ENCODE assay signal across 16 cellular contexts in genomic region chr17:17173921-17174320, GRCh38. TPM values are rescaled to one million over a fixed set of nuclear protein-coding genes. Genes with fewer than 3 reads are reported as not detected.
DNase-seq lines count a peak whose midpoint lies in the region; ATAC-seq and TF ChIP-seq lines count a peak whose summit lies in the region.
"Had no signal": no experiment of that assay in that cellular context is flagged by ENCODE, and none has a peak within 500 bp of the region (broad histone marks: within the 10 kb centered on the region; RNA-seq: fewer than 3 reads in every experiment).

No MANE protein-coding gene starts in this region.

- no peaks in the 10 kb centered on the region for H3K9me3 ChIP-seq in CD4-positive, alpha-beta T cell (ENCODE audit: control insufficient read depth, low read length)
- no peaks in the 10 kb centered on the region for H3K9me3 ChIP-seq in T-helper 17 cell (ENCODE audit: control insufficient read depth, low read length, poor library complexity, severe bottlenecking)
- H3K9me3 ChIP-seq: HAP-1 had no signal

- POLR2A ChIA-PET in CD4-positive, alpha-beta T cell (lab: Charles Lee), result interaction anchor here (0.9 to 2.9 kb wide), 2 partner anchors 12 to 18 kb away, joined by 3 to 10 read pairs; no protein-coding TSS in a partner anchor

- H3K27ac ChIP-seq in CD4-positive, alpha-beta T cell (ENCODE audit: low read depth, low read length), result no peak overlapping the region

- no peak for DNase-seq in activated naive CD4-positive, alpha-beta T cell treated with anti-CD3 and anti-CD28 coated beads, Interleukin-2, amount 10 ng/mL, durations not matched to agents 7 days and 5 days
- no peak for DNase-seq in activated naive CD4-positive, alpha-beta T cell treated with anti-CD3 and anti-CD28 coated beads for 36 hours
- no peak for DNase-seq in CD4-positive, alpha-beta T cell
- no peak for DNase-seq in T-helper 17 cell
- no peak for DNase-seq in stimulated activated effector memory CD8-positive, alpha-beta T cell treated with anti-CD3 and anti-CD28 coated beads, Interleukin-12 subunit alpha, Interleukin-12 subunit beta, amount 100 ng/mL, for 72 hours (ENCODE audit: low spot score in 2 of 2)
- DNase-seq: C1 segment of cervical spinal cord; DMS79 treated with DMSO at 0.1 percent for 48 hours; Karpas-422; MM.1S; NCI-H1105; NCI-H1694 treated with DMSO at 0.1 percent for 48 hours; NCI-H69; NK-92 treated with Interleukin-12 subunit alpha and Interleukin-12 subunit beta, amount 100 ng/mL, for 24 hours had no signal

- no peak for ATAC-seq in CD4-positive, alpha-beta T cell (ENCODE audit: poor library complexity)
- no peak for ATAC-seq in T-helper 17 cell
- no peak for ATAC-seq in stimulated activated effector memory CD8-positive, alpha-beta T cell treated with anti-CD3 and anti-CD28 coated beads, Interleukin-12 subunit alpha, Interleukin-12 subunit beta, amount 100 ng/mL, for 72 hours
- ATAC-seq in GM21528 (IDR thresholded peaks at IDR 0.05; ENCODE audit: low FRiP score, unreplicated experiment), result no peak
- no peak for ATAC-seq in GM18517 (IDR thresholded peaks at IDR 0.05; ENCODE audit: unreplicated experiment)

- H3K4me3 Mint-ChIP-seq in activated naive CD4-positive, alpha-beta T cell treated with anti-CD3 and anti-CD28 coated beads, Interleukin-2, amount 10 ng/mL, durations not matched to agents 7 days and 5 days, result no peak overlapping the region
- no peak overlapping the region for H3K4me3 Mint-ChIP-seq in activated naive CD4-positive, alpha-beta T cell treated with anti-CD3 and anti-CD28 coated beads for 36 hours
- no peak overlapping the region for H3K4me3 Mint-ChIP-seq in CD4-positive, alpha-beta T cell
- peak overlapping the region; percentile 15 for H3K4me3 Mint-ChIP-seq in T-helper 17 cell
- H3K4me3 Mint-ChIP-seq in stimulated activated effector memory CD8-positive, alpha-beta T cell treated with anti-CD3 and anti-CD28 coated beads, Interleukin-12 subunit alpha, Interleukin-12 subunit beta, amount 100 ng/mL, for 72 hours, result no peak overlapping the region

- H3K36me3 Mint-ChIP-seq in activated naive CD4-positive, alpha-beta T cell treated with anti-CD3 and anti-CD28 coated beads, Interleukin-2, amount 10 ng/mL, durations not matched to agents 7 days and 5 days, result peaks cover 63% of the 10 kb centered on the region
- H3K36me3 Mint-ChIP-seq in activated naive CD4-positive, alpha-beta T cell treated with anti-CD3 and anti-CD28 coated beads for 36 hours (ENCODE audit: low read depth), result peaks cover 23% of the 10 kb centered on the region
- peaks cover 75% of the 10 kb centered on the region for H3K36me3 Mint-ChIP-seq in CD4-positive, alpha-beta T cell (ENCODE audit: low read depth)
- peaks cover 5% of the 10 kb centered on the region for H3K36me3 Mint-ChIP-seq in T-helper 17 cell (ENCODE audit: low read depth)
- peaks cover 85% of the 10 kb centered on the region for H3K36me3 Mint-ChIP-seq in stimulated activated effector memory CD8-positive, alpha-beta T cell treated with anti-CD3 and anti-CD28 coated beads, Interleukin-12 subunit alpha, Interleukin-12 subunit beta, amount 100 ng/mL, for 72 hours

- peaks cover 81% of the 10 kb centered on the region for H3K4me1 Mint-ChIP-seq in activated naive CD4-positive, alpha-beta T cell treated with anti-CD3 and anti-CD28 coated beads, Interleukin-2, amount 10 ng/mL, durations not matched to agents 7 days and 5 days
- H3K4me1 Mint-ChIP-seq in activated naive CD4-positive, alpha-beta T cell treated with anti-CD3 and anti-CD28 coated beads for 36 hours (ENCODE audit: low read depth), result peaks cover 64% of the 10 kb centered on the region
- peaks cover 71% of the 10 kb centered on the region for H3K4me1 Mint-ChIP-seq in CD4-positive, alpha-beta T cell (ENCODE audit: low read depth)
- H3K4me1 Mint-ChIP-seq in T-helper 17 cell, result peaks cover 62% of the 10 kb centered on the region
- H3K4me1 Mint-ChIP-seq in stimulated activated effector memory CD8-positive, alpha-beta T cell treated with anti-CD3 and anti-CD28 coated beads, Interleukin-12 subunit alpha, Interleukin-12 subunit beta, amount 100 ng/mL, for 72 hours, result peaks cover 71% of the 10 kb centered on the region

- CTCF ChIA-PET in activated naive CD4-positive, alpha-beta T cell treated with anti-CD3 and anti-CD28 coated beads, Interleukin-2, amount 10 ng/mL, durations not matched to agents 7 days and 5 days (lab: Charles Lee), result interaction anchor here (1.2 kb wide), 1 partner anchor 10 kb away, joined by 3 read pairs; no protein-coding TSS in a partner anchor
- CTCF ChIA-PET in activated naive CD4-positive, alpha-beta T cell treated with anti-CD3 and anti-CD28 coated beads for 36 hours (lab: Charles Lee), result interaction anchor here (0.7 to 0.8 kb wide), 3 partner anchors 19 to 614 kb away, joined by 3 to 4 read pairs (median 4); no protein-coding TSS in a partner anchor
- CTCF ChIA-PET in CD4-positive, alpha-beta T cell (lab: Charles Lee), result no interaction called here

- intact Hi-C loops in activated naive CD4-positive, alpha-beta T cell treated with anti-CD3 and anti-CD28 coated beads for 36 hours (cut with micrococcal nuclease), result loop anchor here (10.0 kb wide), 1 partner anchor 681 kb away; no protein-coding TSS in a partner anchor
- intact Hi-C loops in CD4-positive, alpha-beta T cell (cut with DNase I, micrococcal nuclease), result no loop called here

- no peaks in the 10 kb centered on the region for H3K27me3 Mint-ChIP-seq in activated naive CD4-positive, alpha-beta T cell treated with anti-CD3 and anti-CD28 coated beads, Interleukin-2, amount 10 ng/mL, durations not matched to agents 7 days and 5 days
- no peaks in the 10 kb centered on the region for H3K27me3 Mint-ChIP-seq in activated naive CD4-positive, alpha-beta T cell treated with anti-CD3 and anti-CD28 coated beads for 36 hours (ENCODE audit: low read depth)
- H3K27me3 Mint-ChIP-seq in CD4-positive, alpha-beta T cell, result no peaks in the 10 kb centered on the region
- H3K27me3 Mint-ChIP-seq in T-helper 17 cell, result no peaks in the 10 kb centered on the region

- H3K27ac Mint-ChIP-seq in activated naive CD4-positive, alpha-beta T cell treated with anti-CD3 and anti-CD28 coated beads, Interleukin-2, amount 10 ng/mL, durations not matched to agents 7 days and 5 days, result peak overlapping the region; percentile 83
- no peak overlapping the region for H3K27ac Mint-ChIP-seq in activated naive CD4-positive, alpha-beta T cell treated with anti-CD3 and anti-CD28 coated beads for 36 hours
- peak overlapping the region; percentile 99 for H3K27ac Mint-ChIP-seq in CD4-positive, alpha-beta T cell
- H3K27ac Mint-ChIP-seq in T-helper 17 cell, result peak overlapping the region; percentile 100
- peak overlapping the region; percentile 78 for H3K27ac Mint-ChIP-seq in stimulated activated effector memory CD8-positive, alpha-beta T cell treated with anti-CD3 and anti-CD28 coated beads, Interleukin-12 subunit alpha, Interleukin-12 subunit beta, amount 100 ng/mL, for 72 hours

- no peaks in the 10 kb centered on the region for H3K27me3 ChIP-seq in CD4-positive, alpha-beta T cell (ENCODE audit: control insufficient read depth, insufficient read depth, low read length)

- H3K9me3 Mint-ChIP-seq in activated naive CD4-positive, alpha-beta T cell treated with anti-CD3 and anti-CD28 coated beads, Interleukin-2, amount 10 ng/mL, durations not matched to agents 7 days and 5 days, result no peaks in the 10 kb centered on the region
- H3K9me3 Mint-ChIP-seq in activated naive CD4-positive, alpha-beta T cell treated with anti-CD3 and anti-CD28 coated beads for 36 hours, result no peaks in the 10 kb centered on the region
- H3K9me3 Mint-ChIP-seq in CD4-positive, alpha-beta T cell, result no peaks in the 10 kb centered on the region
- no peaks in the 10 kb centered on the region for H3K9me3 Mint-ChIP-seq in stimulated activated effector memory CD8-positive, alpha-beta T cell treated with anti-CD3 and anti-CD28 coated beads, Interleukin-12 subunit alpha, Interleukin-12 subunit beta, amount 100 ng/mL, for 72 hours

- no peak for TF ChIP-seq CTCF in CD4-positive, alpha-beta T cell (IDR thresholded peaks at IDR 0.05)

RNA-seq across cellular contexts. Expression of gene PLD6, which starts 32.2 kb away (rescaled TPM):
- 1 to 10 TPM; 5.3 to 5.4 TPM for total RNA-seq in activated naive CD4-positive, alpha-beta T cell treated with anti-CD3 and anti-CD28 coated beads for 36 hours
- 1 to 10 TPM; 7.1 to 7.5 TPM for total RNA-seq in CD4-positive, alpha-beta T cell
- total RNA-seq in T-helper 17 cell, result 10 to 100 TPM; 13.2 to 15.3 TPM
